1 cellular context compared by ENCODE assay signal in genomic region chr21:44730951-44731579, GRCh38.
TF ChIP-seq lines count a peak whose summit lies in the region.

No MANE protein-coding gene starts in this region.

TF ChIP-seq in K562, 482 proteins besides CTCF, POLR2A, EP300 and RAD21:
- TF ChIP-seq, protein P1, sequence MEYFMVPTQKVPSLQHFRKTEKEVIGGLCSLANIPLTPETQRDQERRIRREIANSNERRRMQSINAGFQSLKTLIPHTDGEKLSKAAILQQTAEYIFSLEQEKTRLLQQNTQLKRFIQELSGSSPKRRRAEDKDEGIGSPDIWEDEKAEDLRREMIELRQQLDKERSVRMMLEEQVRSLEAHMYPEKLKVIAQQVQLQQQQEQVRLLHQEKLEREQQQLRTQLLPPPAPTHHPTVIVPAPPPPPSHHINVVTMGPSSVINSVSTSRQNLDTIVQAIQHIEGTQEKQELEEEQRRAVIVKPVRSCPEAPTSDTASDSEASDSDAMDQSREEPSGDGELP (CRISPR knock-in tag; IDR thresholded peaks at IDR 0.05; ENCODE audit: borderline replicate concordance): peak; percentile 49; the same call in 1 of the 2 replicates
- TF ChIP-seq TBP (optimal IDR thresholded peaks at IDR 0.05; ENCODE audit: low read depth, low read length) (no peak), CBFA2T3 (IDR thresholded peaks at IDR 0.05) (peak; percentile 23; the same call in 1 of the 2 replicates), HNRNPLL (IDR thresholded peaks at IDR 0.05; ENCODE audit: low read depth, low read length, poor library complexity, severe bottlenecking) (no peak), NR2C2 (CRISPR knock-in tag; IDR thresholded peaks at IDR 0.05) (no peak), NR2C2 (tag; IDR thresholded peaks at IDR 0.05) (peak; percentile 33; the same call in 1 of the 2 replicates), PPARD (CRISPR knock-in tag; IDR thresholded peaks at IDR 0.05) (no peak), SPI1 (IDR thresholded peaks at IDR 0.05; ENCODE audit: borderline replicate concordance, low read depth, low read length) (peak; percentile 47; the same call in 1 of the 2 replicates), NKRF (IDR thresholded peaks at IDR 0.05; ENCODE audit: borderline replicate concordance) (no peak), CTBP1 (IDR thresholded peaks at IDR 0.05; ENCODE audit: borderline replicate concordance) (0 out of 2 replicates have a peak, but pooled peaks have one; percentile 16), CREM (IDR thresholded peaks at IDR 0.05; ENCODE audit: low read depth) (0 out of 2 replicates have a peak, but pooled peaks have one; percentile 34), NRF1 (conservative IDR thresholded peaks at IDR 0.05 in 1 of 2, IDR thresholded peaks at IDR 0.05 in 1 of 2) (0 out of 4 replicates have a peak, but pooled peaks of 1 of the 2 experiments have one; percentile 2), TSC22D4 (tag; IDR thresholded peaks at IDR 0.05) (no peak), EGR1 (conservative IDR thresholded peaks at IDR 0.05) (peak; percentile 84), RFX7 (CRISPR knock-in tag; IDR thresholded peaks at IDR 0.05) (no peak), LEF1 (IDR thresholded peaks at IDR 0.05) (no peak), VEZF1 (CRISPR knock-in tag; IDR thresholded peaks at IDR 0.05) (no peak), GABPB1 (CRISPR knock-in tag; IDR thresholded peaks at IDR 0.05) (no peak), USF2 (CRISPR knock-in tag; IDR thresholded peaks at IDR 0.05) (no peak), ELF2 (CRISPR knock-in tag; IDR thresholded peaks at IDR 0.05) (no peak)
- TF ChIP-seq, protein P2, sequence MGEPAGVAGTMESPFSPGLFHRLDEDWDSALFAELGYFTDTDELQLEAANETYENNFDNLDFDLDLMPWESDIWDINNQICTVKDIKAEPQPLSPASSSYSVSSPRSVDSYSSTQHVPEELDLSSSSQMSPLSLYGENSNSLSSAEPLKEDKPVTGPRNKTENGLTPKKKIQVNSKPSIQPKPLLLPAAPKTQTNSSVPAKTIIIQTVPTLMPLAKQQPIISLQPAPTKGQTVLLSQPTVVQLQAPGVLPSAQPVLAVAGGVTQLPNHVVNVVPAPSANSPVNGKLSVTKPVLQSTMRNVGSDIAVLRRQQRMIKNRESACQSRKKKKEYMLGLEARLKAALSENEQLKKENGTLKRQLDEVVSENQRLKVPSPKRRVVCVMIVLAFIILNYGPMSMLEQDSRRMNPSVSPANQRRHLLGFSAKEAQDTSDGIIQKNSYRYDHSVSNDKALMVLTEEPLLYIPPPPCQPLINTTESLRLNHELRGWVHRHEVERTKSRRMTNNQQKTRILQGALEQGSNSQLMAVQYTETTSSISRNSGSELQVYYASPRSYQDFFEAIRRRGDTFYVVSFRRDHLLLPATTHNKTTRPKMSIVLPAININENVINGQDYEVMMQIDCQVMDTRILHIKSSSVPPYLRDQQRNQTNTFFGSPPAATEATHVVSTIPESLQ (CRISPR knock-in tag; IDR thresholded peaks at IDR 0.05): no peak
